24 cellular contexts compared by ENCODE assay signal in the genomic region with DNA sequence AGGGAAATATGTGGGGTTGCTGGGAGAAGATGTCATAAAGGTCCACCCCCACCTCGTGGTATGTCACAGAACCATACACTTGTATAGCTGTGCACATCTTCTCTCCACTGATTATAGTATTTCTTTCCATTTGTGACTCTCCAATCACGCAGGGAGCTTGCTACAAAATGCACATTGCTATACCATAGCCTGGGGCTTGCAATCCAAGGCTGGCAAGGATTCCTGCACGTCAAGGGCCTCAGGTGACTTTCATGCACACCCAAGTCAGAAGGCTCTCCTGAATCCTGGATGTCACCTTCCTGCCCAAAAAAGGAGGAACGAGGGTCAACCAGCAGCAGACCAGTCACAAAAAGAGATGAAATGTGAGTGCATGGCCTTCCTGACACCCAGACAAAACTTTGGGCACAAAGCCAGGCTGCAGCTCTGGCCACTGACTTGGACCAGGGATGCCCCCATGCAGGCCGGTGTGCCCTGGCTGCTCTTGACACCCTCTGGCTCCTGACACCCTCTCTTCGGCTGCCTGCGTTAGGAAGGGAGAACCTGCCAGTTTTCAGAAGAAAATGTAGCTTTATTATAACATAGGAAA. TPM values are rescaled to one million over a fixed set of nuclear protein-coding genes. Genes with fewer than 3 reads are reported as not detected.
"Had no signal": no experiment of that assay in that cellular context is flagged by ENCODE, and none has a peak within 500 bp of the region (broad histone marks: within the 10 kb centered on the region; RNA-seq: fewer than 3 reads in every experiment).

No MANE protein-coding gene starts in this region.

- H3K36me3 Mint-ChIP-seq: mesothelial cell of epicardium; naive thymus-derived CD8-positive, alpha-beta T cell; stimulated activated naive B cell treated with anti-CD40 and anti-IgM and Interleukin-4, amounts not matched to agents 10 μg/mL and 1 μg/mL and 100 μg/mL, for 72 hours; type B pancreatic cell; WTC11 had no signal

- H3K9me3 ChIP-seq: left lung, sigmoid colon had no signal

- H3K4me2 ChIP-seq: smooth muscle cell had no signal

- H3K36me3 ChIP-seq: left lung, sigmoid colon had no signal

- H3K27me3 ChIP-seq: sigmoid colon had no signal

- H3K4me3 ChIP-seq: left lung, lung, sigmoid colon, smooth muscle cell had no signal

- H3K4me3 Mint-ChIP-seq: activated naive CD4-positive, alpha-beta T cell treated with anti-CD3 and anti-CD28 coated beads for 36 hours; dendritic cell treated with granulocyte-macrophage colony-stimulating factor and Interleukin-4, amounts not matched to agents 40 ng/mL and 50 ng/mL, for 4 days; mesothelial cell of epicardium; naive thymus-derived CD8-positive, alpha-beta T cell; stimulated activated naive B cell treated with anti-CD40 and anti-IgM and Interleukin-4, amounts not matched to agents 10 μg/mL and 1 μg/mL and 100 μg/mL, for 72 hours; type B pancreatic cell; WTC11 had no signal

- H3K27ac Mint-ChIP-seq: activated naive CD4-positive, alpha-beta T cell treated with anti-CD3 and anti-CD28 coated beads for 36 hours; dendritic cell treated with granulocyte-macrophage colony-stimulating factor and Interleukin-4, amounts not matched to agents 40 ng/mL and 50 ng/mL, for 4 days; mesothelial cell of epicardium; naive thymus-derived CD8-positive, alpha-beta T cell; progenitor cell of endocrine pancreas; type B pancreatic cell; WTC11 had no signal

- H3K9me3 Mint-ChIP-seq: activated naive CD4-positive, alpha-beta T cell treated with anti-CD3 and anti-CD28 coated beads for 36 hours; naive thymus-derived CD8-positive, alpha-beta T cell; type B pancreatic cell had no signal

- H3K4me1 ChIP-seq: left lung, sigmoid colon had no signal

- H3K27ac ChIP-seq: left lung, sigmoid colon had no signal

- DNase-seq: activated CD4-positive, alpha-beta T cell treated with anti-CD3 and anti-CD28 coated beads, Interleukin-2, amount 50 U/mL, for 48 hours; activated naive CD4-positive, alpha-beta T cell treated with anti-CD3 and anti-CD28 coated beads for 36 hours; activated T-cell treated with anti-CD3 and anti-CD28 coated beads, Interleukin-2, amount 50 U/mL, for 48 hours; amygdala; effector CD8-positive, alpha-beta T cell; foreskin melanocyte; left lung; naive thymus-derived CD8-positive, alpha-beta T cell; retina; sigmoid colon; stimulated activated CD4-positive, alpha-beta T cell treated with anti-CD3 and anti-CD28 coated beads, Interleukin-2, amount 100 ng/mL, for 48 hours; stimulated activated CD8-positive, alpha-beta memory T cell treated with anti-CD3 and anti-CD28 coated beads, Interleukin-4, amount 100 ng/mL, for 48 hours; stimulated activated naive B cell treated with anti-CD40 and anti-IgM and Interleukin-4, amounts not matched to agents 10 μg/mL and 1 μg/mL and 100 μg/mL, for 72 hours; T-helper 1 cell had no signal

RNA-seq across cellular contexts. Expression of a gene that starts 12.1 kb away (rescaled TPM):
- total RNA-seq: chondrocyte, endothelial cell of umbilical vein, esophagus mucosa, left lung, smooth muscle cell had no signal
